ENCODE assay signal across 19 cellular contexts in the genomic region with DNA sequence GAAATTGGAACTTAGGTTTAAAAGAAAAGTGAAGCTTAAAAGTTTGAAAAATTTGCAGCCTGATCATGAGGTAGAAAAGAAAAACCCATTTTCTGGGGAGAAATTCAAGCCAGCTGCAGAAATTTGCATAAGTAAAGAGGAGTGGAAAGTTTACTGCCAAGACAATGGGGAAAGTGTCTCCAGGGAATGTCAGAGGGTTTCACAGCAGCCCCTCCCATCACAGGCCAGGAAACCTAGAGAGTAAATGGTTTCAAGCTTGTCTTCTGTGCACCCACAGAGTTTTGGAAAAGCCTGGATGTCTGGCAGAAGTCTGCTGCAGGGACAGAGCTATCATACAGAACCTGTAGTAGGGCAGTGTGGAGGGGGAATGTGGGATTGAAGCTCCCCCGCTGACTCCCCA.
DNase-seq lines count a peak whose midpoint lies in the region; ATAC-seq and TF ChIP-seq lines count a peak whose summit lies in the region.
"Had no signal": no experiment of that assay in that cellular context is flagged by ENCODE, and none has a peak within 500 bp of the region (broad histone marks: within the 10 kb centered on the region; RNA-seq: fewer than 3 reads in every experiment).

No MANE protein-coding gene starts in this region.

- no peaks in the 10 kb centered on the region for H3K27me3 ChIP-seq in WERI-Rb-1 (ENCODE audit: insufficient read depth, low read depth, severe bottlenecking)
- H3K27me3 ChIP-seq: SJCRH30 had no signal

- no peak for ATAC-seq in GM18511 (IDR thresholded peaks at IDR 0.05; ENCODE audit: unreplicated experiment)

- DNase-seq in NCI-H526 (lab: John Stamatoyannopoulos, UW): peak; percentile 15 to 26
- DNase-seq in NCI-H526 treated with DMSO at 0.1 percent for 48 hours (lab: John Stamatoyannopoulos, UW): no peak
- peak; percentile 8 for DNase-seq in NCI-H69 (lab: John Stamatoyannopoulos, UW)
- DNase-seq in iPS DF 19.7 (ENCODE audit: low read depth, low spot score): peak; percentile 71
- DNase-seq in activated effector memory CD4-positive, alpha-beta T cell treated with Interleukin-2 at 50 U/mL for 16 hours: no peak
- no peak for DNase-seq in LoVo (ENCODE audit: low spot score)
- no peak for DNase-seq in WERI-Rb-1
- DNase-seq: DMS53, GF-D8, GM23248, KG1, NCI-H1105 treated with DMSO at 0.1 percent for 48 hours, NCI-H2029 treated with DMSO at 0.1 percent for 48 hours, NCI-H2227 treated with DMSO at 0.1 percent for 48 hours, NCI-H510A treated with DMSO at 0.1 percent for 48 hours, OCI-M1, SJCRH30, T-helper 1 cell had no signal

- no peak overlapping the region for H3K4me3 ChIP-seq in WERI-Rb-1 (ENCODE audit: low read depth, low read length)
- H3K4me3 ChIP-seq: GM23248, SJCRH30 had no signal

- H3K9me3 ChIP-seq in WERI-Rb-1 (ENCODE audit: severe bottlenecking): no peaks in the 10 kb centered on the region
- H3K9me3 ChIP-seq: SJCRH30 had no signal

- TF ChIP-seq CTCF in WERI-Rb-1 (IDR thresholded peaks at IDR 0.05; ENCODE audit: low read depth, low read length): no peak

- H3K36me3 ChIP-seq in WERI-Rb-1: no peaks in the 10 kb centered on the region
- H3K36me3 ChIP-seq: SJCRH30 had no signal

- H3K27ac ChIP-seq in WERI-Rb-1: no peak overlapping the region
- H3K27ac ChIP-seq: GM23248, SJCRH30 had no signal

Comparison
In these comparisons a context has a peak if more than half of its experiments do, and no peak if none do; other contexts are left out.
1. DNase-seq: peak in NCI-H526 (2 of 2), NCI-H69 (single experiment) and iPS DF 19.7 (single experiment); none in NCI-H526 treated with DMSO at 0.1 percent for 48 hours (single experiment), activated effector memory CD4-positive, alpha-beta T cell treated with Interleukin-2 at 50 U/mL for 16 hours (single experiment), LoVo (single experiment) and WERI-Rb-1 (single experiment).